In genomic region chr14:90383126-90383730, GRCh38 we compare ENCODE assay signal across 8 cellular contexts. TPM values are rescaled to one million over a fixed set of nuclear protein-coding genes. Genes with fewer than 3 reads are reported as not detected.
DNase-seq lines count a peak whose midpoint lies in the region; ATAC-seq and TF ChIP-seq lines count a peak whose summit lies in the region.

No MANE protein-coding gene starts in this region.

- H3K79me2 ChIP-seq in OCI-LY3 (ENCODE audit: low read length): no peaks in the 10 kb centered on the region

- H3K4me2 ChIP-seq in OCI-LY3 (ENCODE audit: low read length): peak overlapping the region; percentile 93

- H3K27ac ChIP-seq in HUES64 (ENCODE audit: low read depth, low read length): peak overlapping the region; percentile 98
- H3K27ac ChIP-seq in OCI-LY3 (ENCODE audit: low read length): peak overlapping the region; percentile 80

- peaks cover 15% of the 10 kb centered on the region for H3K4me1 ChIP-seq in HUES64 (ENCODE audit: insufficient read depth, low read length)
- peaks cover 17% of the 10 kb centered on the region for H3K4me1 ChIP-seq in OCI-LY3 (ENCODE audit: low read length)
- peaks cover 28% of the 10 kb centered on the region for H3K4me1 ChIP-seq in mucosa of stomach (ENCODE audit: control insufficient read depth, insufficient read depth, low read length)

- no peaks in the 10 kb centered on the region for H4K20me1 ChIP-seq in OCI-LY3 (ENCODE audit: insufficient read depth, low read length)

- H2AFZ ChIP-seq in OCI-LY3 (ENCODE audit: low read depth, low read length): peak overlapping the region; percentile 96

- H3K4me3 ChIP-seq in HUES64 (ENCODE audit: low read length) (peak overlapping the region; percentile 77), OCI-LY3 (ENCODE audit: low read length) (peak overlapping the region; percentile 90), mucosa of stomach (ENCODE audit: low read length) (peak overlapping the region; percentile 73)

- H3K9me3 ChIP-seq in HUES64 (ENCODE audit: insufficient read depth, low read depth, low read length): no peaks in the 10 kb centered on the region
- H3K9me3 ChIP-seq in OCI-LY3 (ENCODE audit: insufficient read depth, low read length): no peaks in the 10 kb centered on the region
- no peaks in the 10 kb centered on the region for H3K9me3 ChIP-seq in mucosa of stomach (ENCODE audit: control insufficient read depth, low read length)

- no peaks in the 10 kb centered on the region for H3K36me3 ChIP-seq in HUES64 (ENCODE audit: insufficient read depth, low read length)
- H3K36me3 ChIP-seq in OCI-LY3 (replicated peaks; ENCODE audit: low read depth, low read length): no peaks in the 10 kb centered on the region
- H3K36me3 ChIP-seq in mucosa of stomach (ENCODE audit: control insufficient read depth, insufficient read depth, low read length): no peaks in the 10 kb centered on the region

- peak; percentile 91 for ATAC-seq in GM21447 (IDR thresholded peaks at IDR 0.05; ENCODE audit: unreplicated experiment)
- peak; percentile 98 for ATAC-seq in esophagus mucosa

- DNase-seq in DMS 273 treated with DMSO at 0.1 percent for 48 hours (lab: John Stamatoyannopoulos, UW) (peak; percentile 98), activated T-cell treated with anti-CD3 and anti-CD28 coated beads for 4 hours (peak; percentile 96)
- DNase-seq in stimulated activated CD8-positive, alpha-beta memory T cell treated with anti-CD3 and anti-CD28 coated beads, Interleukin-7, amount 100 ng/mL, for 1 hour (ENCODE audit: low read depth in 2 of 2): peak; percentile 95

- H3K9ac ChIP-seq in HUES64 (ENCODE audit: low read depth, low read length): peak overlapping the region; percentile 88
- peak overlapping the region; percentile 98 for H3K9ac ChIP-seq in OCI-LY3 (ENCODE audit: low read length)
- peak overlapping the region; percentile 99 for H3K9ac ChIP-seq in mucosa of stomach (ENCODE audit: low read length)

- WGBS in HUES64: under 1% methylated on average over 62 of the region's 62 CpGs

- TF ChIP-seq CTCF in OCI-LY3 (IDR thresholded peaks at IDR 0.05; ENCODE audit: low read depth, low read length): no peak

- H3K27me3 ChIP-seq in HUES64 (ENCODE audit: insufficient read depth, low read length): peaks cover 8% of the 10 kb centered on the region; the same call in 1 of the 2 replicates
- H3K27me3 ChIP-seq in OCI-LY3 (ENCODE audit: low read depth, low read length): no peaks in the 10 kb centered on the region
- no peaks in the 10 kb centered on the region for H3K27me3 ChIP-seq in mucosa of stomach (ENCODE audit: control insufficient read depth, insufficient read depth, low read length)

RNA-seq across cellular contexts. Expression of gene CALM1, which starts 13.6 kb away (rescaled TPM):
- 434 TPM for polyA plus RNA-seq in HUES64 (2013, experiment 1 of 2)
- polyA plus RNA-seq in HUES64 (2013, experiment 2 of 2): 461 TPM
- 420 TPM for total RNA-seq in esophagus mucosa

RNA-seq across cellular contexts. Expression of gene NRDE2, which starts 51.5 kb away (rescaled TPM):
- polyA plus RNA-seq in HUES64 (2013, experiment 1 of 2): 7.8 TPM
- 6.5 TPM for polyA plus RNA-seq in HUES64 (2013, experiment 2 of 2)
- 12.2 TPM for total RNA-seq in esophagus mucosa

Comparison
In these comparisons a context has a peak if more than half of its experiments do, and no peak if none do; other contexts are left out.
1. Peak in every context shown above with its lines: DNase-seq, ATAC-seq, H3K4me3 ChIP-seq and H3K27ac ChIP-seq.